ENCODE assay signal across 13 cellular contexts in the genomic region with DNA sequence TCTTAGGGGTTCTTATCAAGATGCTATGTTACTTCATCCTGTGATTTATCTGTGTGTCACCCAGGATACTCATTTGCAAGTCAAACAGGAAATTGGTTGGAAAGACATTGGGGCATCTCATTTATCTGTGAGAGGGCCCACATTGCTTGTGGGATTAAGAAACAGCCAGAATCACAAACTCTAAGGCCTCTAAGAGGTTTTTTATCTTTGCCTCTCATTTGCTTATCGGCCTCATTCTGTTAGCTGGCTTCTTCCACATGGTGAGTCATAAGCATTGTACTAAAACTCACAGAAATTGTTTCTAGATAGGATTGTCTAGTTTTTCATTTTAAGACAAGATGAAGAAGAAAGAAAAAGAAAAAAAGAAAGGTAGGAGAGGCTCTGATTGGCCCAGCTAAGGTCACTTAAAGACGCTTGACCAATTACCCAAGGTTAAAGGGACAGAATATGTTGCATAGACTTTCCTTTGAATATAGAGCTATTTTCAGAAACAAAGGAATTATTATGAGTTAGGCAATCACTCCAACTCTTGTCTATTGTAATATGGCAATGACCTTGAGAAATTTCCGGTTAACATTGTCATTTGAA.
A peak's percentile ranks its signal among the peaks of the same experiment; 100 is the strongest.
DNase-seq lines count a peak whose midpoint lies in the region; ATAC-seq, FAIRE-seq and TF ChIP-seq lines count a peak whose summit lies in the region.
"Had no signal": no experiment of that assay in that cellular context is flagged by ENCODE, and none has a peak within 500 bp of the region (broad histone marks: within the 10 kb centered on the region; RNA-seq: fewer than 3 reads in every experiment).

No MANE protein-coding gene starts in this region.

- H2AFZ ChIP-seq in astrocyte (ENCODE audit: low read depth, low read length), result no peak overlapping the region

- H3K4me3 Mint-ChIP-seq in astrocyte (ENCODE audit: unreplicated experiment), result no peak overlapping the region
- H3K4me3 Mint-ChIP-seq: memory B cell had no signal

- H3K4me1 Mint-ChIP-seq in astrocyte (ENCODE audit: low read depth, unreplicated experiment), result peaks cover 15% of the 10 kb centered on the region

- peak overlapping the region; percentile 62 for H3K27ac Mint-ChIP-seq in astrocyte (ENCODE audit: unreplicated experiment)
- H3K27ac Mint-ChIP-seq: memory B cell had no signal

- H3K9ac ChIP-seq in astrocyte (ENCODE audit: low read length), result no peak overlapping the region
- H3K9ac ChIP-seq: BLaER1 had no signal

- no peaks in the 10 kb centered on the region for H3K36me3 Mint-ChIP-seq in astrocyte (ENCODE audit: low read depth, unreplicated experiment)

- intact Hi-C loops in left lung (cut with DNase I), result no loop called here

- peaks cover 12% of the 10 kb centered on the region for H4K20me1 ChIP-seq in astrocyte (ENCODE audit: insufficient read depth, low read length)
- H4K20me1 ChIP-seq: BLaER1 had no signal

- H3K27ac ChIP-seq in astrocyte (ENCODE audit: low read depth, low read length), result peak overlapping the region; percentile 72
- no peak overlapping the region for H3K27ac ChIP-seq in left lung
- H3K27ac ChIP-seq: BLaER1 had no signal

- H3K4me3 ChIP-seq in astrocyte (ENCODE audit: insufficient read depth, low read depth, low read length) (no peak overlapping the region), left lung (no peak overlapping the region)
- H3K4me3 ChIP-seq: BLaER1, skin epidermis had no signal

- peak; percentile 41 for ATAC-seq in left lung

- peak; percentile 72 for FAIRE-seq in astrocyte (lab: Jason Lieb, UNC)

- H3K4me2 ChIP-seq in astrocyte (ENCODE audit: low read length), result peak overlapping the region; percentile 53
- H3K4me2 ChIP-seq: BLaER1 had no signal

- no peaks in the 10 kb centered on the region for H3K36me3 ChIP-seq in astrocyte (ENCODE audit: insufficient read depth, low read length)
- no peaks in the 10 kb centered on the region for H3K36me3 ChIP-seq in left lung
- H3K36me3 ChIP-seq: BLaER1 had no signal

- H3K9me3 ChIP-seq in astrocyte (ENCODE audit: insufficient read depth, low read depth, low read length), result no peaks in the 10 kb centered on the region
- peaks cover 0 to 2% of the 10 kb centered on the region in 2 donors for H3K9me3 ChIP-seq in left lung
- H3K9me3 ChIP-seq: BLaER1 had no signal

- H3K27me3 Mint-ChIP-seq in astrocyte (ENCODE audit: low read depth, unreplicated experiment), result no peaks in the 10 kb centered on the region
- H3K27me3 Mint-ChIP-seq: memory B cell had no signal

- in situ Hi-C loops in GM13977 (cut with MboI; ENCODE audit: low pct_unique_long_range_greater_than_20kb, low sequenced_read_pairs, unreplicated experiment), result no loop called here

- H3K4me1 ChIP-seq in astrocyte (ENCODE audit: insufficient read depth, low read length) (peaks cover 25% of the 10 kb centered on the region), left lung (no peaks in the 10 kb centered on the region)
- H3K4me1 ChIP-seq: BLaER1 had no signal

- H3K27me3 ChIP-seq in astrocyte (ENCODE audit: insufficient read depth, low read length), result no peaks in the 10 kb centered on the region
- no peaks in the 10 kb centered on the region for H3K27me3 ChIP-seq in left lung
- H3K27me3 ChIP-seq: BLaER1 had no signal

- peaks cover 3% of the 10 kb centered on the region for H3K79me2 ChIP-seq in astrocyte (ENCODE audit: insufficient read depth, low read length)

- H3K9me3 Mint-ChIP-seq in astrocyte (ENCODE audit: unreplicated experiment), result no peaks in the 10 kb centered on the region

- TF ChIP-seq CTCF in astrocyte (IDR thresholded peaks at IDR 0.05; ENCODE audit: insufficient read depth, low read depth, low read length) (no peak), left lung (IDR thresholded peaks at IDR 0.05) (no peak), GM13977 (IDR thresholded peaks at IDR 0.05; ENCODE audit: extremely low read depth, insufficient read depth, missing control alignments) (no peak)

- DNase-seq in AG08395 (ENCODE audit: low spot score), result peak; percentile 24
- peak in 50 of 76 experiments; percentile 4 to 86 (median 58) for DNase-seq in HUDEP-2 (lab: John Stamatoyannopoulos, UW; ENCODE audit: unreplicated experiment in 76 of 76)
- peak; percentile 92 for DNase-seq in astrocyte (ENCODE audit: low read depth)
- DNase-seq in left lung, result no peak
- no peak for DNase-seq in GM13977 (ENCODE audit: low spot score)
- DNase-seq in stimulated activated naive CD4-positive, alpha-beta T cell (lab: John Stamatoyannopoulos, UW), result no peak
- DNase-seq in occipital lobe (lab: John Stamatoyannopoulos, UW), result no peak
- DNase-seq in hypothalamus (lab: John Stamatoyannopoulos, UW), result no peak
- DNase-seq: foreskin melanocyte, NCI-H2227 treated with DMSO at 0.1 percent for 48 hours had no signal

Comparison
In these comparisons a context has a peak if more than half of its experiments do, and no peak if none do; other contexts are left out.
1. DNase-seq: peak in AG08395 (single experiment), HUDEP-2 (50 of 76) and astrocyte (single experiment); none in left lung (0 of 2), GM13977 (single experiment), stimulated activated naive CD4-positive, alpha-beta T cell (0 of 6), occipital lobe (single experiment) and hypothalamus (0 of 51).